15 cellular contexts compared by ENCODE assay signal in genomic region chr12:71655495-71655894, GRCh38. TPM values are rescaled to one million over a fixed set of nuclear protein-coding genes. Genes with fewer than 3 reads are reported as not detected.
DNase-seq lines count a peak whose midpoint lies in the region; ATAC-seq and TF ChIP-seq lines count a peak whose summit lies in the region.
"Had no signal": no experiment of that assay in that cellular context is flagged by ENCODE, and none has a peak within 500 bp of the region (broad histone marks: within the 10 kb centered on the region; RNA-seq: fewer than 3 reads in every experiment).

No MANE protein-coding gene starts in this region.

- H3K79me2 ChIP-seq in mammary epithelial cell (ENCODE audit: insufficient read depth, low read length), result peaks cover 97% of the 10 kb centered on the region

- TF ChIP-seq POLR2A in breast epithelium (IDR thresholded peaks at IDR 0.05), result no peak

- H3K4me1 Mint-ChIP-seq in T-helper 17 cell, result peaks cover 37% of the 10 kb centered on the region
- peaks cover 30% of the 10 kb centered on the region for H3K4me1 Mint-ChIP-seq in dendritic cell treated with granulocyte-macrophage colony-stimulating factor and Interleukin-4, amounts not matched to agents 40 ng/mL and 50 ng/mL, for 4 days (ENCODE audit: low read depth)
- H3K4me1 Mint-ChIP-seq in stimulated activated memory B cell treated with anti-CD40 and anti-IgM and Interleukin-4, amounts not matched to agents 10 μg/mL and 1 μg/mL and 100 μg/mL, for 72 hours, result peaks cover 32% of the 10 kb centered on the region

- no TSS peak for BruUV-seq in mammary epithelial cell (replicated peaks; lab: Mats Ljungman, UMichigan)

- H3K27ac Mint-ChIP-seq in T-helper 17 cell, result peak overlapping the region; percentile 91
- H3K27ac Mint-ChIP-seq in dendritic cell treated with granulocyte-macrophage colony-stimulating factor and Interleukin-4, amounts not matched to agents 40 ng/mL and 50 ng/mL, for 4 days, result no peak overlapping the region
- no peak overlapping the region for H3K27ac Mint-ChIP-seq in stimulated activated memory B cell treated with anti-CD40 and anti-IgM and Interleukin-4, amounts not matched to agents 10 μg/mL and 1 μg/mL and 100 μg/mL, for 72 hours

- dilution Hi-C loops in mammary epithelial cell (cut with HindIII; ENCODE audit: low sequenced_read_pairs), result no loop called here

- 45% methylated on average over 1 of the region's 1 CpG for WGBS in mammary epithelial cell (ENCODE audit: low coverage, missing lambda C conversion rate)

- no peaks in the 10 kb centered on the region for H3K9me3 Mint-ChIP-seq in dendritic cell treated with granulocyte-macrophage colony-stimulating factor and Interleukin-4, amounts not matched to agents 40 ng/mL and 50 ng/mL, for 4 days
- no peaks in the 10 kb centered on the region for H3K9me3 Mint-ChIP-seq in stimulated activated memory B cell treated with anti-CD40 and anti-IgM and Interleukin-4, amounts not matched to agents 10 μg/mL and 1 μg/mL and 100 μg/mL, for 72 hours

- no peak overlapping the region for H2AFZ ChIP-seq in mammary epithelial cell (ENCODE audit: low read depth, low read length)

- no peaks in the 10 kb centered on the region for H4K20me1 ChIP-seq in mammary epithelial cell (ENCODE audit: insufficient read depth, low read length)

- CTCF ChIA-PET in mammary epithelial cell (lab: Charles Lee; ENCODE audit: low non-redundant PET), result no interaction called here

- H3K4me3 ChIP-seq in mammary epithelial cell (replicated peaks in 1 of 3; ENCODE audit: insufficient read depth in 1 of 3, low read depth in 2 of 3, low read length in 3 of 3) (no peak overlapping the region), breast epithelium (no peak overlapping the region)

- intact Hi-C loops in mammary epithelial cell (cut with micrococcal nuclease), result no loop called here
- intact Hi-C loops in breast epithelium (cut with DNase I; ENCODE audit: low total_unique reads), result no loop called here
- intact Hi-C loops in dendritic cell treated with granulocyte-macrophage colony-stimulating factor and Interleukin-4, amounts not matched to agents 40 ng/mL and 50 ng/mL, for 4 days (cut with micrococcal nuclease), result no loop called here

- H3K4me1 ChIP-seq in mammary epithelial cell (ENCODE audit: insufficient read depth, low read length), result no peaks in the 10 kb centered on the region
- peaks cover 0 to 7% of the 10 kb centered on the region in 2 donors for H3K4me1 ChIP-seq in breast epithelium

- H3K4me3 Mint-ChIP-seq in T-helper 17 cell, result peak overlapping the region; percentile 73
- peak overlapping the region; percentile 41 for H3K4me3 Mint-ChIP-seq in dendritic cell treated with granulocyte-macrophage colony-stimulating factor and Interleukin-4, amounts not matched to agents 40 ng/mL and 50 ng/mL, for 4 days
- H3K4me3 Mint-ChIP-seq in stimulated activated memory B cell treated with anti-CD40 and anti-IgM and Interleukin-4, amounts not matched to agents 10 μg/mL and 1 μg/mL and 100 μg/mL, for 72 hours, result peak overlapping the region; percentile 22

- peak overlapping the region; percentile 56 for H3K4me2 ChIP-seq in mammary epithelial cell (ENCODE audit: insufficient read depth, low read depth, low read length)

- ATAC-seq in T-helper 17 cell, result no peak
- ATAC-seq in stimulated activated memory B cell treated with anti-CD40 and anti-IgM and Interleukin-4, amounts not matched to agents 10 μg/mL and 1 μg/mL and 100 μg/mL, for 72 hours, result no peak
- ATAC-seq in HG03097 (IDR thresholded peaks at IDR 0.05; ENCODE audit: low FRiP score, unreplicated experiment), result no peak
- no peak for ATAC-seq in GM19455 (IDR thresholded peaks at IDR 0.05; ENCODE audit: unreplicated experiment)

- H3K27me3 ChIP-seq in mammary epithelial cell (ENCODE audit: insufficient read depth, low read length) (no peaks in the 10 kb centered on the region), breast epithelium (no peaks in the 10 kb centered on the region)

- H3K36me3 ChIP-seq in mammary epithelial cell (ENCODE audit: insufficient read depth, low read length), result peaks cover 33% of the 10 kb centered on the region
- no peaks in the 10 kb centered on the region for H3K36me3 ChIP-seq in breast epithelium

- no peaks in the 10 kb centered on the region for H3K9me3 ChIP-seq in mammary epithelial cell (replicated peaks; ENCODE audit: insufficient read depth, low read length)
- H3K9me3 ChIP-seq in breast epithelium, result no peaks in the 10 kb centered on the region
- H3K9me3 ChIP-seq in T-helper 17 cell (ENCODE audit: control insufficient read depth, low read length, poor library complexity, severe bottlenecking), result no peaks in the 10 kb centered on the region

- TF ChIP-seq CTCF in mammary epithelial cell (conservative IDR thresholded peaks at IDR 0.05 in 1 of 2, IDR thresholded peaks at IDR 0.05 in 1 of 2; ENCODE audit: extremely low read depth in 1 of 2, insufficient read depth in 1 of 2, low read depth in 1 of 2, low read length in 2 of 2) (no peak), breast epithelium (IDR thresholded peaks at IDR 0.05) (no peak)

- H3K9ac ChIP-seq in mammary epithelial cell (ENCODE audit: insufficient read depth, low read length), result no peak overlapping the region

- no peaks in the 10 kb centered on the region for H3K27me3 Mint-ChIP-seq in T-helper 17 cell
- H3K27me3 Mint-ChIP-seq in dendritic cell treated with granulocyte-macrophage colony-stimulating factor and Interleukin-4, amounts not matched to agents 40 ng/mL and 50 ng/mL, for 4 days, result no peaks in the 10 kb centered on the region
- H3K27me3 Mint-ChIP-seq in stimulated activated memory B cell treated with anti-CD40 and anti-IgM and Interleukin-4, amounts not matched to agents 10 μg/mL and 1 μg/mL and 100 μg/mL, for 72 hours, result no peaks in the 10 kb centered on the region

- H3K27ac ChIP-seq in mammary epithelial cell (ENCODE audit: insufficient read depth, low read depth, low read length) (no peak overlapping the region), breast epithelium (no peak overlapping the region)

- H3K36me3 Mint-ChIP-seq in T-helper 17 cell (ENCODE audit: low read depth), result peaks cover 11% of the 10 kb centered on the region
- H3K36me3 Mint-ChIP-seq in dendritic cell treated with granulocyte-macrophage colony-stimulating factor and Interleukin-4, amounts not matched to agents 40 ng/mL and 50 ng/mL, for 4 days (ENCODE audit: low read depth), result peaks cover 39% of the 10 kb centered on the region
- H3K36me3 Mint-ChIP-seq in stimulated activated memory B cell treated with anti-CD40 and anti-IgM and Interleukin-4, amounts not matched to agents 10 μg/mL and 1 μg/mL and 100 μg/mL, for 72 hours, result peaks cover 25% of the 10 kb centered on the region

- in situ Hi-C loops in mammary epithelial cell (cut with MboI; ENCODE audit: low sequenced_read_pairs in 2 of 2), result no loop called here

- DNase-seq in mammary epithelial cell (no peak), breast epithelium (ENCODE audit: low spot score in 2 of 2) (no peak), T-helper 17 cell (no peak), MV-4-11 (lab: John Stamatoyannopoulos, UW) (no peak)
- DNase-seq: activated gamma-delta T cell treated with Interleukin-2 at 50 U/mL for 16 hours; effector memory CD4-positive, alpha-beta T cell; hippocampal formation; NCI-H1694; occipital lobe; SIG-M5; stimulated activated CD4-positive, alpha-beta T cell treated with anti-CD3 and anti-CD28 coated beads, Interleukin-2, amount 100 ng/mL, for 48 hours had no signal

RNA-seq across cellular contexts. Expression of gene ZFC3H1, which starts 8.2 kb away (rescaled TPM):
- 10 to 100 TPM; 31.2 to 50.2 TPM for total RNA-seq in mammary epithelial cell
- 13.6 TPM for polyA plus RNA-seq in mammary epithelial cell
- polyA minus RNA-seq in mammary epithelial cell, result 12.2 TPM
- total RNA-seq in breast epithelium, result 10 to 100 TPM; 79.2 to 92.9 (median 88.5) TPM
- total RNA-seq in T-helper 17 cell, result 100 to 1,000 TPM; 122 to 133 TPM

RNA-seq across cellular contexts. Expression of gene THAP2, which starts 8.6 kb away (rescaled TPM):
- total RNA-seq in mammary epithelial cell (1 to 10 TPM; 3.8 to 5.5 TPM), breast epithelium (1 to 10 TPM; 2.6 to 8.2 (median 2.6) TPM), T-helper 17 cell (10 to 100 TPM; 13.1 to 14.9 TPM)
- polyA plus RNA-seq in mammary epithelial cell, result 1.1 TPM
- polyA minus RNA-seq in mammary epithelial cell, result not detected

RNA-seq across cellular contexts. Expression of gene TMEM19, which starts 30.4 kb away (rescaled TPM):
- total RNA-seq in mammary epithelial cell (10 to 100 TPM; 22.1 to 41.7 TPM), breast epithelium (10 to 100 TPM; 13.0 to 29.0 (median 13.4) TPM), T-helper 17 cell (10 to 100 TPM; 11.8 to 12.3 TPM)
- polyA plus RNA-seq in mammary epithelial cell, result 23.6 TPM
- polyA minus RNA-seq in mammary epithelial cell, result 21.6 TPM

Comparison
In these comparisons a context has a peak if more than half of its experiments do, and no peak if none do; other contexts are left out.
1. H3K4me3 Mint-ChIP-seq: peak in every context shown above with its lines; median percentile 73 in T-helper 17 cell; 41 in dendritic cell treated with granulocyte-macrophage colony-stimulating factor and Interleukin-4, amounts not matched to agents 40 ng/mL and 50 ng/mL, for 4 days; 22 in stimulated activated memory B cell treated with anti-CD40 and anti-IgM and Interleukin-4, amounts not matched to agents 10 μg/mL and 1 μg/mL and 100 μg/mL, for 72 hours.